In genomic region chr5:36891266-36891665, GRCh38 we compare ENCODE assay signal across 25 cellular contexts. TPM values are rescaled to one million over a fixed set of nuclear protein-coding genes. Genes with fewer than 3 reads are reported as not detected.
DNase-seq lines count a peak whose midpoint lies in the region; ATAC-seq and TF ChIP-seq lines count a peak whose summit lies in the region.
"Had no signal": no experiment of that assay in that cellular context is flagged by ENCODE, and none has a peak within 500 bp of the region (broad histone marks: within the 10 kb centered on the region; RNA-seq: fewer than 3 reads in every experiment).

No MANE protein-coding gene starts in this region.

- ATAC-seq in natural killer cell (no peak), gastrocnemius medialis (no peak)
- ATAC-seq in natural killer cell treated with Interleukin-12 subunit alpha and Interleukin-12 subunit beta and Interleukin-15 and Interleukin-18, amount 100 ng/mL, for 72 hours, result no peak
- ATAC-seq: A549, GM12878 had no signal

- H3K27me3 ChIP-seq in PC-9 (ENCODE audit: insufficient read depth, low read depth) (no peaks in the 10 kb centered on the region), gastrocnemius medialis (no peaks in the 10 kb centered on the region)
- H3K27me3 ChIP-seq: BE2C; BLaER1 treated with 17β-estradiol and CSF1 and Interleukin-3, amounts not matched to agents 10 nM and 100 nM had no signal

- no peak for TF ChIP-seq CTCF in natural killer cell (IDR thresholded peaks at IDR 0.05)
- no peak for TF ChIP-seq CTCF in PC-9 (conservative IDR thresholded peaks at IDR 0.05)
- TF ChIP-seq CTCF in endothelial cell (IDR thresholded peaks at IDR 0.05; ENCODE audit: unreplicated experiment), result no peak
- TF ChIP-seq CTCF in gastrocnemius medialis (IDR thresholded peaks at IDR 0.05 in 4 of 5, conservative IDR thresholded peaks at IDR 0.05 in 1 of 5), result no peak

- H2AFZ ChIP-seq in PC-9, result no peak overlapping the region

- CTCF ChIA-PET in PC-9 (lab: Charles Lee), result no interaction called here

- POLR2A ChIA-PET in PC-9 (lab: Charles Lee; ENCODE audit: unreplicated experiment), result no interaction called here

- intact Hi-C loops in natural killer cell (cut with micrococcal nuclease), result no loop called here
- intact Hi-C loops in PC-9 (cut with micrococcal nuclease; ENCODE audit: unreplicated experiment), result no loop called here
- intact Hi-C loops in gastrocnemius medialis (cut with DNase I; ENCODE audit: low total_unique reads), result no loop called here

- H4K20me1 ChIP-seq in PC-9 (ENCODE audit: insufficient read depth), result peaks cover 66% of the 10 kb centered on the region

- H3K9me3 Mint-ChIP-seq in natural killer cell, result no peaks in the 10 kb centered on the region
- H3K9me3 Mint-ChIP-seq in natural killer cell treated with Interleukin-12 subunit alpha and Interleukin-12 subunit beta and Interleukin-15 and Interleukin-18, amount 100 ng/mL, for 72 hours, result no peaks in the 10 kb centered on the region
- H3K9me3 Mint-ChIP-seq in activated naive CD8-positive, alpha-beta T cell treated with anti-CD3 and anti-CD28 coated beads for 36 hours, result peaks cover 7% of the 10 kb centered on the region
- H3K9me3 Mint-ChIP-seq in endothelial cell (ENCODE audit: unreplicated experiment), result no peaks in the 10 kb centered on the region
- H3K9me3 Mint-ChIP-seq: CD4-positive, alpha-beta T cell had no signal

- no peak for TF ChIP-seq POLR2A in gastrocnemius medialis (IDR thresholded peaks at IDR 0.05)

- H3K4me1 Mint-ChIP-seq in natural killer cell, result peaks cover 82 to 84% of the 10 kb centered on the region in 2 donors
- H3K4me1 Mint-ChIP-seq in natural killer cell treated with Interleukin-12 subunit alpha and Interleukin-12 subunit beta and Interleukin-15 and Interleukin-18, amount 100 ng/mL, for 72 hours (ENCODE audit: low read depth in 2 of 2), result peaks cover 56 to 73% of the 10 kb centered on the region in 2 donors
- peaks cover 70% of the 10 kb centered on the region for H3K4me1 Mint-ChIP-seq in activated naive CD8-positive, alpha-beta T cell treated with anti-CD3 and anti-CD28 coated beads for 36 hours
- peaks cover 2% of the 10 kb centered on the region for H3K4me1 Mint-ChIP-seq in endothelial cell (ENCODE audit: unreplicated experiment)

- no peaks in the 10 kb centered on the region for H3K9me2 ChIP-seq in PC-9 (ENCODE audit: insufficient read depth)

- H3K9me3 ChIP-seq in PC-9 (ENCODE audit: insufficient read depth, low read depth), result no peaks in the 10 kb centered on the region
- H3K9me3 ChIP-seq in gastrocnemius medialis, result no peaks in the 10 kb centered on the region
- H3K9me3 ChIP-seq: A549, BE2C had no signal

- peaks cover 97% of the 10 kb centered on the region for H3K79me2 ChIP-seq in PC-9 (ENCODE audit: low read depth)

- H3K4me3 Mint-ChIP-seq in natural killer cell (peak overlapping the region; percentile 7), endothelial cell (ENCODE audit: unreplicated experiment) (peak overlapping the region; percentile 17)
- no peak overlapping the region for H3K4me3 Mint-ChIP-seq in natural killer cell treated with Interleukin-12 subunit alpha and Interleukin-12 subunit beta and Interleukin-15 and Interleukin-18, amount 100 ng/mL, for 72 hours
- no peak overlapping the region for H3K4me3 Mint-ChIP-seq in activated naive CD8-positive, alpha-beta T cell treated with anti-CD3 and anti-CD28 coated beads for 36 hours
- H3K4me3 Mint-ChIP-seq: CD14-positive monocyte; CD4-positive, alpha-beta T cell; CD8-positive, alpha-beta memory T cell had no signal

- no peaks in the 10 kb centered on the region for H3F3A ChIP-seq in PC-9 (ENCODE audit: insufficient read depth, low read depth)

- H3K36me3 ChIP-seq in PC-9 (ENCODE audit: low read depth) (no peaks in the 10 kb centered on the region), gastrocnemius medialis (no peaks in the 10 kb centered on the region)
- H3K36me3 ChIP-seq: BE2C had no signal

- H3K4me3 ChIP-seq in PC-9 (no peak overlapping the region), gastrocnemius medialis (no peak overlapping the region)
- H3K4me3 ChIP-seq: A549; BLaER1 treated with 17β-estradiol and CSF1 and Interleukin-3, amounts not matched to agents 10 nM and 100 nM; GM12878 had no signal

- TSS peak; percentile 1 for BruUV-seq in PC-9 (replicated peaks; lab: Mats Ljungman, UMichigan)

- H3K4me2 ChIP-seq in PC-9, result no peak overlapping the region
- H3K4me2 ChIP-seq: A549; BLaER1 treated with 17β-estradiol and CSF1 and Interleukin-3, amounts not matched to agents 10 nM and 100 nM had no signal

- DNase-seq in natural killer cell (no peak), PC-9 (no peak), endothelial cell (ENCODE audit: low spot score) (no peak), SW480 (ENCODE audit: low spot score) (no peak), amygdala (lab: John Stamatoyannopoulos, UW) (no peak), gastrocnemius medialis (no peak)
- DNase-seq in natural killer cell treated with Interleukin-12 subunit alpha and Interleukin-12 subunit beta and Interleukin-15 and Interleukin-18, amount 100 ng/mL, for 72 hours (ENCODE audit: low spot score), result no peak
- DNase-seq in activated naive CD8-positive, alpha-beta T cell treated with anti-CD3 and anti-CD28 coated beads for 36 hours, result no peak
- DNase-seq: 8988T; ACHN; AML-193; BE2C; CD4-positive, alpha-beta T cell; CD8-positive, alpha-beta memory T cell; DMS 273 treated with DMSO at 0.1 percent for 48 hours; DMS79; EL; GDM1; GOT3; H7; HCEC 1CT had no signal

- H3K27ac Mint-ChIP-seq in natural killer cell (no peak overlapping the region), endothelial cell (ENCODE audit: unreplicated experiment) (no peak overlapping the region)
- H3K27ac Mint-ChIP-seq in natural killer cell treated with Interleukin-12 subunit alpha and Interleukin-12 subunit beta and Interleukin-15 and Interleukin-18, amount 100 ng/mL, for 72 hours, result no peak overlapping the region
- peak overlapping the region; percentile 31 for H3K27ac Mint-ChIP-seq in activated naive CD8-positive, alpha-beta T cell treated with anti-CD3 and anti-CD28 coated beads for 36 hours
- H3K27ac Mint-ChIP-seq: CD4-positive, alpha-beta T cell had no signal

- H3K27me3 Mint-ChIP-seq in natural killer cell (ENCODE audit: low read depth in 2 of 2) (no peaks in the 10 kb centered on the region), endothelial cell (ENCODE audit: unreplicated experiment) (peaks cover 1% of the 10 kb centered on the region)
- no peaks in the 10 kb centered on the region for H3K27me3 Mint-ChIP-seq in natural killer cell treated with Interleukin-12 subunit alpha and Interleukin-12 subunit beta and Interleukin-15 and Interleukin-18, amount 100 ng/mL, for 72 hours
- H3K27me3 Mint-ChIP-seq in activated naive CD8-positive, alpha-beta T cell treated with anti-CD3 and anti-CD28 coated beads for 36 hours, result no peaks in the 10 kb centered on the region
- H3K27me3 Mint-ChIP-seq: CD4-positive, alpha-beta T cell had no signal

- no peak overlapping the region for H3K27ac ChIP-seq in PC-9
- no peak overlapping the region for H3K27ac ChIP-seq in gastrocnemius medialis
- H3K27ac ChIP-seq: A549; BLaER1 treated with 17β-estradiol and CSF1 and Interleukin-3, amounts not matched to agents 10 nM and 100 nM had no signal

- H3K36me3 Mint-ChIP-seq in natural killer cell (no peaks in the 10 kb centered on the region), endothelial cell (ENCODE audit: low read depth, unreplicated experiment) (peaks cover 10% of the 10 kb centered on the region)
- H3K36me3 Mint-ChIP-seq in natural killer cell treated with Interleukin-12 subunit alpha and Interleukin-12 subunit beta and Interleukin-15 and Interleukin-18, amount 100 ng/mL, for 72 hours, result peaks cover 11% of the 10 kb centered on the region
- peaks cover 32% of the 10 kb centered on the region for H3K36me3 Mint-ChIP-seq in activated naive CD8-positive, alpha-beta T cell treated with anti-CD3 and anti-CD28 coated beads for 36 hours

- in situ Hi-C loops in gastrocnemius medialis (cut with MboI; ENCODE audit: low sequenced_read_pairs in 4 of 4), result loop anchor here in 1 of 4 donors (25.0 kb wide), 1 partner anchor 654 kb away; the partner anchor contains the start of gene NADK2

- H3K4me1 ChIP-seq in PC-9 (replicated peaks; ENCODE audit: insufficient read depth) (peaks cover 13% of the 10 kb centered on the region), gastrocnemius medialis (peaks cover 50 to 51% of the 10 kb centered on the region in 2 donors)
- H3K4me1 ChIP-seq: BE2C had no signal

RNA-seq across cellular contexts. Expression of gene NIPBL, which starts 14.7 kb away (rescaled TPM):
- total RNA-seq in natural killer cell (100 to 1,000 TPM; 137 to 153 (median 145) TPM), PC-9 (2021) (83.8 and 124 TPM in 2 replicates), endothelial cell (ENCODE audit: unreplicated experiment) (61.5 TPM), gastrocnemius medialis (10 to 100 TPM; 15.0 to 49.6 (median 32.7) TPM)
- total RNA-seq in natural killer cell treated with Interleukin-12 subunit alpha and Interleukin-12 subunit beta and Interleukin-15 and Interleukin-18, amount 100 ng/mL, for 72 hours, result 10 to 100 TPM; 56.8 to 71.2 TPM
- total RNA-seq in activated naive CD8-positive, alpha-beta T cell treated with anti-CD3 and anti-CD28 coated beads for 36 hours, result 10 to 100 TPM; 39.8 to 42.1 TPM

Comparison
In these comparisons a context has a peak if more than half of its experiments do, and no peak if none do; other contexts are left out.
1. H3K4me3 Mint-ChIP-seq: peak in natural killer cell (single experiment) and endothelial cell (single experiment); none in natural killer cell treated with Interleukin-12 subunit alpha and Interleukin-12 subunit beta and Interleukin-15 and Interleukin-18, amount 100 ng/mL, for 72 hours (single experiment) and activated naive CD8-positive, alpha-beta T cell treated with anti-CD3 and anti-CD28 coated beads for 36 hours (single experiment).